ENCODE assay signal across 11 cellular contexts in the genomic region with DNA sequence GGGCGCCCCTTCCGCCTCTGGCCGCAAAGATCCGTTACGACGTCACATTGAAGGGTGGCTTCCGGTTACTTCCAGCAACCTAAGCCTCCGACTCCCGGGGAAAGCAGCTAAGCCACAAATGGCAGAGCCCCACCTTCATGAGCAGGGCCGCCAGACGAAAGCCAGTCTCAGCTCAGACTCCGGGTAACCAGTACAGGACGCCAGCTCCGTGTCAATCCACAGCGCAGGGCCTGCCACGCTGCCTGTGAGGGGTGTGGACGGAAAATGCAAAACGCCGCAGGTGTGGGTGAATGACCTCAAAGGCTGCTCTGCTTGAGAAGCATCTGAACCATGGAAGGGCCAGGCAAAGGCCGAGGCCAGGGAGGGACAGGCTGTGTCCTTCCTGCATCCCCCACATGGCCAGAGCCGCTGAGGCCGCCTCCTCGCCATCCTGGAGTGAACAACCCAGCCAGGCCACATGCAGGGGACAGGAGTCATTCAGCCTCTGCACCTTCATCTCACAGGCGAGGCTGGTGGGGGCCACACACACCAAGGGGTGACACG.
"Had no signal": no experiment of that assay in that cellular context is flagged by ENCODE, and none has a peak within 500 bp of the region (broad histone marks: within the 10 kb centered on the region; RNA-seq: fewer than 3 reads in every experiment).

No MANE protein-coding gene starts in this region.

- H3K27ac ChIP-seq: ascending aorta, hepatocyte, right lobe of liver, thoracic aorta had no signal

- H3K36me3 ChIP-seq: ascending aorta, right lobe of liver, thoracic aorta had no signal

- H3K4me3 ChIP-seq: ascending aorta, hepatocyte, right lobe of liver, thoracic aorta had no signal

- H3K9me3 ChIP-seq: ascending aorta, right lobe of liver, thoracic aorta had no signal

- H3K9me3 Mint-ChIP-seq: activated CD4-positive, alpha-beta memory T cell treated with anti-CD3 and anti-CD28 coated beads for 36 hours had no signal

- H3K4me1 ChIP-seq: ascending aorta, right lobe of liver had no signal

- H3K4me1 Mint-ChIP-seq: activated CD4-positive, alpha-beta T cell treated with anti-CD3 and anti-CD28 coated beads for 36 hours; activated naive CD8-positive, alpha-beta T cell treated with anti-CD3 and anti-CD28 coated beads, Interleukin-2, amount 50 U/mL, for 24 hours; mesothelial cell of epicardium had no signal

- H3K27me3 ChIP-seq: ascending aorta, hepatocyte, right lobe of liver had no signal

- DNase-seq: activated CD4-positive, alpha-beta memory T cell treated with anti-CD3 and anti-CD28 coated beads for 36 hours; activated CD4-positive, alpha-beta T cell treated with anti-CD3 and anti-CD28 coated beads for 36 hours; activated naive CD8-positive, alpha-beta T cell treated with anti-CD3 and anti-CD28 coated beads, Interleukin-2, amount 50 U/mL, for 24 hours; activated T-cell treated with anti-CD3 and anti-CD28 coated beads, Interleukin-2, amount 50 U/mL, for 72 hours; kidney; right lobe of liver had no signal

- H3K27ac Mint-ChIP-seq: activated CD4-positive, alpha-beta memory T cell treated with anti-CD3 and anti-CD28 coated beads for 36 hours; activated CD4-positive, alpha-beta T cell treated with anti-CD3 and anti-CD28 coated beads for 36 hours; activated naive CD8-positive, alpha-beta T cell treated with anti-CD3 and anti-CD28 coated beads, Interleukin-2, amount 50 U/mL, for 24 hours; activated T-cell treated with anti-CD3 and anti-CD28 coated beads, Interleukin-2, amount 50 U/mL, for 72 hours; mesothelial cell of epicardium had no signal

- H3K36me3 Mint-ChIP-seq: activated CD4-positive, alpha-beta memory T cell treated with anti-CD3 and anti-CD28 coated beads for 36 hours; mesothelial cell of epicardium had no signal

- H3K4me3 Mint-ChIP-seq: activated CD4-positive, alpha-beta memory T cell treated with anti-CD3 and anti-CD28 coated beads for 36 hours; activated CD4-positive, alpha-beta T cell treated with anti-CD3 and anti-CD28 coated beads for 36 hours; activated naive CD8-positive, alpha-beta T cell treated with anti-CD3 and anti-CD28 coated beads, Interleukin-2, amount 50 U/mL, for 24 hours; activated T-cell treated with anti-CD3 and anti-CD28 coated beads, Interleukin-2, amount 50 U/mL, for 72 hours; mesothelial cell of epicardium had no signal

- ATAC-seq: activated CD4-positive, alpha-beta T cell treated with anti-CD3 and anti-CD28 coated beads for 36 hours; activated naive CD8-positive, alpha-beta T cell treated with anti-CD3 and anti-CD28 coated beads, Interleukin-2, amount 50 U/mL, for 24 hours; activated T-cell treated with anti-CD3 and anti-CD28 coated beads, Interleukin-2, amount 50 U/mL, for 72 hours; esophagus mucosa; right lobe of liver had no signal

- H3K27me3 Mint-ChIP-seq: activated CD4-positive, alpha-beta T cell treated with anti-CD3 and anti-CD28 coated beads for 36 hours; activated naive CD8-positive, alpha-beta T cell treated with anti-CD3 and anti-CD28 coated beads, Interleukin-2, amount 50 U/mL, for 24 hours had no signal
